ENCODE assay signal across 34 cellular contexts in genomic region chr20:12064540-12064939, GRCh38.
"Had no signal": no experiment of that assay in that cellular context is flagged by ENCODE, and none has a peak within 500 bp of the region (broad histone marks: within the 10 kb centered on the region; RNA-seq: fewer than 3 reads in every experiment).

No MANE protein-coding gene starts in this region.

- H3K9ac ChIP-seq: KMS-11 had no signal

- H3K27ac ChIP-seq: KMS-11 had no signal

- H3K4me2 ChIP-seq: KMS-11 had no signal

- DNase-seq: Karpas-422, Kasumi-1, KG1, MM.1S, MV-4-11, NCI-H1048, NCI-H1092, NCI-H1092 treated with DMSO at 0.1 percent for 48 hours, NCI-H1105, NCI-H1105 treated with DMSO at 0.1 percent for 48 hours, NCI-H1417, NCI-H1417 treated with DMSO at 0.1 percent for 48 hours, NCI-H1436, NCI-H1436 treated with DMSO at 0.1 percent for 48 hours, NCI-H146, NCI-H1694, NCI-H1694 treated with DMSO at 0.1 percent for 48 hours, NCI-H187, NCI-H187 treated with DMSO at 0.1 percent for 48 hours, NCI-H1930, NCI-H2029, NCI-H2029 treated with DMSO at 0.1 percent for 48 hours, NCI-H2081, NCI-H2081 treated with DMSO at 0.1 percent for 48 hours, NCI-H2107, NCI-H2171, NCI-H2171 treated with DMSO at 0.1 percent for 48 hours, NCI-H2227 treated with DMSO at 0.1 percent for 48 hours, NCI-H226, NCI-H345, NCI-H446 treated with DMSO at 0.1 percent for 48 hours, NCI-H510A, NCI-H510A treated with DMSO at 0.1 percent for 48 hours had no signal
